22 cellular contexts compared by ENCODE assay signal in the genomic region with DNA sequence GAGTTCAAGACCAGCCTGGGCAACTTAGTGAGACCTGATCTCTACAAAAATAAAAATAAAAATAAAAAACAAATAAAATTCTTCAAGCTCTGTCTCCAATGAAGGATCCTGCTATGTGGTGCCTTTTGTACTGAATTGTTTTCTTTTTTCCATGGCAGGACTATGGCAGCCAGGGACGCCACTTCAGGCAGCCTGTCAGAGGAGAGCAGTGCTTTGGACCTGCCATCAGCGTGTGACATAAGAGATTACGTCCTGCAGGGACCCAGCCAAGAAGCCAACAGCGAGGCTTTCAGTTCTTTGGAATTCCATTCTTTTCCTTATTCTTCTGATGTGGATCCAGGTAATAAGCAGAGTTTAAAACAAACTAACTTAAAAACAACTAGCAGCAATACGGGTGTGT.
"Had no signal": no experiment of that assay in that cellular context is flagged by ENCODE, and none has a peak within 500 bp of the region (broad histone marks: within the 10 kb centered on the region; RNA-seq: fewer than 3 reads in every experiment).

No MANE protein-coding gene starts in this region.

- H3K27ac ChIP-seq: adrenal gland, colonic mucosa, epithelial cell of prostate, pancreas, testis, vagina had no signal

- H3K4me1 ChIP-seq: adrenal gland, colonic mucosa, pancreas, testis, vagina had no signal

- H3K9me3 ChIP-seq: adrenal gland, colonic mucosa, pancreas, testis, vagina had no signal

- H3K27me3 Mint-ChIP-seq: activated CD4-positive, alpha-beta memory T cell treated with anti-CD3 and anti-CD28 coated beads, Interleukin-2, amount 10 ng/mL, durations not matched to agents 7 days and 5 days; activated CD4-positive, alpha-beta T cell treated with anti-CD3 and anti-CD28 coated beads, Interleukin-2, amount 10 ng/mL, durations not matched to agents 24 days and 14 days; activated naive CD4-positive, alpha-beta T cell treated with anti-CD3 and anti-CD28 coated beads, Interleukin-2, amount 50 U/mL, for 24 hours; type B pancreatic cell had no signal

- DNase-seq: activated CD4-positive, alpha-beta memory T cell treated with anti-CD3 and anti-CD28 coated beads, Interleukin-2, amount 10 ng/mL, durations not matched to agents 7 days and 5 days; activated CD4-positive, alpha-beta T cell treated with anti-CD3 and anti-CD28 coated beads, Interleukin-2, amount 10 ng/mL, durations not matched to agents 24 days and 14 days; activated gamma-delta T cell treated with Interleukin-2 at 50 U/mL for 16 hours; colonic mucosa; endodermal cell; kidney; midbrain; pancreas; small intestine; stimulated activated CD4-positive, alpha-beta T cell treated with anti-CD3 and anti-CD28 coated beads, Interleukin-2, amount 100 ng/mL, for 24 hours; testis had no signal

- ATAC-seq: activated CD4-positive, CD25-positive, alpha-beta regulatory T cell treated with anti-CD3 and anti-CD28 coated beads, Interleukin-2, amount 50 U/mL, for 24 hours; pancreas; sciatic nerve; stimulated activated effector memory CD8-positive, alpha-beta T cell treated with anti-CD3 and anti-CD28 coated beads, Interleukin-12 subunit alpha, Interleukin-12 subunit beta, amount 100 ng/mL, for 72 hours had no signal

- H3K4me3 Mint-ChIP-seq: activated CD4-positive, alpha-beta memory T cell treated with anti-CD3 and anti-CD28 coated beads, Interleukin-2, amount 10 ng/mL, durations not matched to agents 7 days and 5 days; activated CD4-positive, alpha-beta T cell treated with anti-CD3 and anti-CD28 coated beads, Interleukin-2, amount 10 ng/mL, durations not matched to agents 24 days and 14 days; activated naive CD4-positive, alpha-beta T cell treated with anti-CD3 and anti-CD28 coated beads, Interleukin-2, amount 50 U/mL, for 24 hours; activated T-helper 1 cell treated with anti-CD3 and anti-CD28 coated beads, Interleukin-12 subunit alpha, Interleukin-12 subunit beta, Interleukin-2, Interleukin-4 antibody, amounts not matched to agents 30 ng/mL and 10 ng/mL and 1 ng/mL, durations not matched to agents 14 hours and 24 hours and 36 hours; endodermal cell; nephron; stimulated activated effector memory CD8-positive, alpha-beta T cell treated with anti-CD3 and anti-CD28 coated beads, Interleukin-12 subunit alpha, Interleukin-12 subunit beta, amount 100 ng/mL, for 72 hours; type B pancreatic cell had no signal

- H3K27me3 ChIP-seq: adrenal gland, colonic mucosa, pancreas, testis, vagina had no signal

- H3K36me3 Mint-ChIP-seq: type B pancreatic cell had no signal

- H3K4me3 ChIP-seq: adrenal gland, colonic mucosa, lung, pancreas, testis, vagina had no signal

- H3K27ac Mint-ChIP-seq: activated CD4-positive, alpha-beta memory T cell treated with anti-CD3 and anti-CD28 coated beads, Interleukin-2, amount 10 ng/mL, durations not matched to agents 7 days and 5 days; activated CD4-positive, alpha-beta T cell treated with anti-CD3 and anti-CD28 coated beads, Interleukin-2, amount 10 ng/mL, durations not matched to agents 24 days and 14 days; activated T-helper 1 cell treated with anti-CD3 and anti-CD28 coated beads, Interleukin-12 subunit alpha, Interleukin-12 subunit beta, Interleukin-2, Interleukin-4 antibody, amounts not matched to agents 30 ng/mL and 10 ng/mL and 1 ng/mL, durations not matched to agents 14 hours and 24 hours and 36 hours; endodermal cell; nephron; stimulated activated effector memory CD8-positive, alpha-beta T cell treated with anti-CD3 and anti-CD28 coated beads, Interleukin-12 subunit alpha, Interleukin-12 subunit beta, amount 100 ng/mL, for 72 hours; type B pancreatic cell had no signal

- H3K9me3 Mint-ChIP-seq: activated CD4-positive, alpha-beta memory T cell treated with anti-CD3 and anti-CD28 coated beads, Interleukin-2, amount 10 ng/mL, durations not matched to agents 7 days and 5 days; activated CD4-positive, alpha-beta T cell treated with anti-CD3 and anti-CD28 coated beads, Interleukin-2, amount 10 ng/mL, durations not matched to agents 24 days and 14 days; activated naive CD4-positive, alpha-beta T cell treated with anti-CD3 and anti-CD28 coated beads, Interleukin-2, amount 50 U/mL, for 24 hours; activated T-helper 1 cell treated with anti-CD3 and anti-CD28 coated beads, Interleukin-12 subunit alpha, Interleukin-12 subunit beta, Interleukin-2, Interleukin-4 antibody, amounts not matched to agents 30 ng/mL and 10 ng/mL and 1 ng/mL, durations not matched to agents 14 hours and 24 hours and 36 hours; endodermal cell; nephron; stimulated activated effector memory CD8-positive, alpha-beta T cell treated with anti-CD3 and anti-CD28 coated beads, Interleukin-12 subunit alpha, Interleukin-12 subunit beta, amount 100 ng/mL, for 72 hours; type B pancreatic cell had no signal

- H3K4me1 Mint-ChIP-seq: activated CD4-positive, alpha-beta memory T cell treated with anti-CD3 and anti-CD28 coated beads, Interleukin-2, amount 10 ng/mL, durations not matched to agents 7 days and 5 days; nephron had no signal
